8 cellular contexts compared by ENCODE assay signal in genomic region chr13:30307966-30308290, GRCh38. TPM values are rescaled to one million over a fixed set of nuclear protein-coding genes. Genes with fewer than 3 reads are reported as not detected.
A peak's percentile ranks its signal among the peaks of the same experiment; 100 is the strongest.
DNase-seq lines count a peak whose midpoint lies in the region; TF ChIP-seq lines count a peak whose summit lies in the region.

No MANE protein-coding gene starts in this region.

- 43 to 55% methylated on average over 8 of the region's 8 CpGs for WGBS in GM23248 (ENCODE audit: low coverage in 1 of 2, low lambda C conversion rate in 2 of 2, missing lambda C conversion rate in 2 of 2), 2 experiments

- H2AFZ ChIP-seq in GM23248 = peak overlapping the region; percentile 96

- no peaks in the 10 kb centered on the region for H3K27me3 ChIP-seq in GM23248 (replicated peaks; ENCODE audit: insufficient read depth)

- H3K4me2 ChIP-seq in GM23248 (ENCODE audit: unreplicated experiment) = peak overlapping the region; percentile 96

- TF ChIP-seq CTCF in fibroblast of pulmonary artery (IDR thresholded peaks at IDR 0.05; ENCODE audit: low read length, missing control alignments) = no peak

- in situ Hi-C loops in GM23248 (cut with MboI) = no loop called here

- no peak for DNase-seq in GM23248
- no peak for DNase-seq in SK-N-MC (ENCODE audit: low read depth, low spot score)
- DNase-seq in fibroblast of pulmonary artery (ENCODE audit: low read depth) = no peak
- DNase-seq in skeletal muscle cell (ENCODE audit: low read depth) = no peak
- DNase-seq in activated CD4-positive, CD25-positive, alpha-beta regulatory T cell treated with anti-CD3 and anti-CD28 coated beads, Interleukin-2, amount 50 U/mL, for 72 hours = no peak
- DNase-seq in foreskin melanocyte = no peak
- DNase-seq in NCI-H510A treated with DMSO at 0.1 percent for 48 hours (lab: John Stamatoyannopoulos, UW) = no peak
- DNase-seq in Kasumi-1 (lab: John Stamatoyannopoulos, UW) = no peak

- no peaks in the 10 kb centered on the region for H4K20me1 ChIP-seq in GM23248 (ENCODE audit: insufficient read depth)

- H3K9ac ChIP-seq in GM23248 (peak overlapping the region; percentile 92), SK-N-MC (ENCODE audit: insufficient read length) (peak overlapping the region; percentile 95)

- H3K79me2 ChIP-seq in GM23248 (ENCODE audit: insufficient read depth) = peaks cover 38% of the 10 kb centered on the region

- H3K4me1 ChIP-seq in GM23248 (ENCODE audit: insufficient read depth) = peaks cover 35% of the 10 kb centered on the region

- peaks cover 11% of the 10 kb centered on the region for H3F3A ChIP-seq in GM23248 (ENCODE audit: insufficient read depth)

- H3K4me3 ChIP-seq in GM23248 (peak overlapping the region; percentile 100), SK-N-MC (peak overlapping the region; percentile 90), fibroblast of pulmonary artery (replicated peaks; ENCODE audit: low read depth, low read length) (peak overlapping the region; percentile 78), skeletal muscle cell (ENCODE audit: low read depth, low read length) (peak overlapping the region; percentile 63)

- H3K9me3 ChIP-seq in GM23248 (ENCODE audit: low read depth) = no peaks in the 10 kb centered on the region
- H3K9me3 ChIP-seq in SK-N-MC (ENCODE audit: low read depth, low read length) = no peaks in the 10 kb centered on the region

- H3K27ac ChIP-seq in GM23248 = peak overlapping the region; percentile 61
- H3K27ac ChIP-seq in SK-N-MC = peak overlapping the region; percentile 80

- H3K36me3 ChIP-seq in GM23248 (ENCODE audit: low read depth) = no peaks in the 10 kb centered on the region
- H3K36me3 ChIP-seq in SK-N-MC (ENCODE audit: insufficient read depth, low read length) = no peaks in the 10 kb centered on the region

- no peaks in the 10 kb centered on the region for H3K9me2 ChIP-seq in GM23248 (ENCODE audit: insufficient read depth)

RNA-seq across cellular contexts. Expression of gene KATNAL1, which starts 0.6 kb away (rescaled TPM):
- 25.8 and 34.8 TPM in 2 replicates for total RNA-seq in GM23248 (2014; rRNA removed; shearing (Covaris generic))
- polyA plus RNA-seq in GM23248 (2016; fragmentation: Nextera tagmentation; extraction: Ambion mirVana) = 21.5 and 23.1 TPM in 2 replicates
